In the genomic region with DNA sequence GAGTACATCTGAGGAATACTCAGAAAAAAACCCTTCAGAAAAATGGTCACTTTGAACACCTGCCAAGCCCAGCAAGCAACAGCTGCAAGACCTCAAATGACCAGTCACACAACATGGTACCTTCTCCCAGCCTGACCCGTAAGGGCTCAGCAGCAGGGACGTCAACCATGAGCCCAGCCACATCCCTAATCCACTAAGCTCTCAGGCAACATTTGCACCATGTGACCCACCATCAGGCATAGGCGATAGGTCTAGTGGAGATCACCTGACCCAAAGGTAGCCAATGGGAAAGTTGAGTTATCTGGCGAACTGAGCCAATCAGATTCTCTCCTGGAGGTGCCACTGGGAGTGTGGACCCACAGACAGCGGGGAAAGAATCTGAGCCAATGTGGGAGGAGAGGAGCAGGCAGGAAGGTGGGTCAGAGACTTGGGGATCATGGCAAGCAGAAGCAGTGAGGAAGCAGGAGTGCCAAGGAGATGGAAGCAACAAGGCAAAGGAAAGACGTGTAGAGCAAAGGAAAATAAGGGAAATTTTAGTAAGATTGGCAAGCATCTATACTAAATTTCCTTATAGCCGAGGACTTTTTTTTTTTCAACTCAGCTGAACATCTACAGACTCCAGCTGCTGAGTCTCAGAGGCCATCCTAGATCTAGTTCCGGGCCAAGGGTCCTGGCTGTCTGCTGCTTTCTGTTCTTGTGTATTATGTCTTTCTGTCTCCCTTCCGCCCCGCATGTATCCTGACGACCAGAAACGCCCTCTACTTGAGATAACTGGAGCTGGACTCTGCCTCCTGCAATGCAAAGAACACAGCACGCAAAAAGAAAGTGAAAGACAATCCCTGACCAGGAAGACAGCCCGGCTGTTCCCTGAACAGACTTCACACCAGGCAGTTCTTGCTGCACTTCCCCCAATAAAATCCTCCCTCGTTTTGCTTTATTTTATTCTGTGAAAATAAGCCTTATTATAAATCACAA, we compare ENCODE assay signal across 1 cellular context.
TF ChIP-seq lines count a peak whose summit lies in the region.

No MANE protein-coding gene starts in this region.

TF ChIP-seq in HepG2, 621 proteins besides CTCF, POLR2A, EP300 and RAD21 (continued from another document and continues in another):
- TF ChIP-seq, protein P1, sequence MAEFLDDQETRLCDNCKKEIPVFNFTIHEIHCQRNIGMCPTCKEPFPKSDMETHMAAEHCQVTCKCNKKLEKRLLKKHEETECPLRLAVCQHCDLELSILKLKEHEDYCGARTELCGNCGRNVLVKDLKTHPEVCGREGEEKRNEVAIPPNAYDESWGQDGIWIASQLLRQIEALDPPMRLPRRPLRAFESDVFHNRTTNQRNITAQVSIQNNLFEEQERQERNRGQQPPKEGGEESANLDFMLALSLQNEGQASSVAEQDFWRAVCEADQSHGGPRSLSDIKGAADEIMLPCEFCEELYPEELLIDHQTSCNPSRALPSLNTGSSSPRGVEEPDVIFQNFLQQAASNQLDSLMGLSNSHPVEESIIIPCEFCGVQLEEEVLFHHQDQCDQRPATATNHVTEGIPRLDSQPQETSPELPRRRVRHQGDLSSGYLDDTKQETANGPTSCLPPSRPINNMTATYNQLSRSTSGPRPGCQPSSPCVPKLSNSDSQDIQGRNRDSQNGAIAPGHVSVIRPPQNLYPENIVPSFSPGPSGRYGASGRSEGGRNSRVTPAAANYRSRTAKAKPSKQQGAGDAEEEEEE (CRISPR knock-in tag; IDR thresholded peaks at IDR 0.05; ENCODE audit: borderline replicate concordance), result no peak
- TF ChIP-seq, protein P2, sequence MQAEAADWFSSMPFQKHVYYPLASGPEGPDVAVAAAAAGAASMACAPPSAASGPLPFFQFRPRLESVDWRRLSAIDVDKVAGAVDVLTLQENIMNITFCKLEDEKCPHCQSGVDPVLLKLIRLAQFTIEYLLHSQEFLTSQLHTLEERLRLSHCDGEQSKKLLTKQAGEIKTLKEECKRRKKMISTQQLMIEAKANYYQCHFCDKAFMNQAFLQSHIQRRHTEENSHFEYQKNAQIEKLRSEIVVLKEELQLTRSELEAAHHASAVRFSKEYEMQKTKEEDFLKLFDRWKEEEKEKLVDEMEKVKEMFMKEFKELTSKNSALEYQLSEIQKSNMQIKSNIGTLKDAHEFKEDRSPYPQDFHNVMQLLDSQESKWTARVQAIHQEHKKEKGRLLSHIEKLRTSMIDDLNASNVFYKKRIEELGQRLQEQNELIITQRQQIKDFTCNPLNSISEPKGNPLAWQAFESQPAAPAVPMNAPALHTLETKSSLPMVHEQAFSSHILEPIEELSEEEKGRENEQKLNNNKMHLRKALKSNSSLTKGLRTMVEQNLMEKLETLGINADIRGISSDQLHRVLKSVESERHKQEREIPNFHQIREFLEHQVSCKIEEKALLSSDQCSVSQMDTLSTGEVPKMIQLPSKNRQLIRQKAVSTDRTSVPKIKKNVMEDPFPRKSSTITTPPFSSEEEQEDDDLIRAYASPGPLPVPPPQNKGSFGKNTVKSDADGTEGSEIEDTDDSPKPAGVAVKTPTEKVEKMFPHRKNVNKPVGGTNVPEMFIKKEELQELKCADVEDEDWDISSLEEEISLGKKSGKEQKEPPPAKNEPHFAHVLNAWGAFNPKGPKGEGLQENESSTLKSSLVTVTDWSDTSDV (CRISPR knock-in tag; IDR thresholded peaks at IDR 0.05), result no peak
- TF ChIP-seq RXRA (CRISPR knock-in tag; IDR thresholded peaks at IDR 0.05) (no peak), HCFC1 (IDR thresholded peaks at IDR 0.05; ENCODE audit: low read depth, low read length) (no peak), ZBTB1 (CRISPR knock-in tag; IDR thresholded peaks at IDR 0.05; ENCODE audit: borderline replicate concordance) (no peak), SPEN (CRISPR knock-in tag; IDR thresholded peaks at IDR 0.05; ENCODE audit: low read depth) (no peak), ZFP36L2 (CRISPR knock-in tag; IDR thresholded peaks at IDR 0.05) (no peak), ZNF724P (CRISPR knock-in tag; IDR thresholded peaks at IDR 0.05; ENCODE audit: borderline replicate concordance) (no peak), ZNF558 (CRISPR knock-in tag; IDR thresholded peaks at IDR 0.05; ENCODE audit: borderline replicate concordance) (no peak), KLF6 (CRISPR knock-in tag; IDR thresholded peaks at IDR 0.05) (no peak), ZNF768 (CRISPR knock-in tag; IDR thresholded peaks at IDR 0.05) (no peak), ATRX (CRISPR knock-in tag; IDR thresholded peaks at IDR 0.05; ENCODE audit: borderline replicate concordance) (no peak), RBAK (CRISPR knock-in tag; IDR thresholded peaks at IDR 0.05) (no peak), ZNF850 (CRISPR knock-in tag; conservative IDR thresholded peaks at IDR 0.05) (no peak), ZNF589 (CRISPR knock-in tag; conservative IDR thresholded peaks at IDR 0.05) (no peak), PHF8 (CRISPR knock-in tag; IDR thresholded peaks at IDR 0.05) (no peak), CENPT (CRISPR knock-in tag; IDR thresholded peaks at IDR 0.05; ENCODE audit: low read depth) (no peak), NFRKB (IDR thresholded peaks at IDR 0.05) (no peak), ZNF652 (CRISPR knock-in tag; IDR thresholded peaks at IDR 0.05; ENCODE audit: borderline replicate concordance, low read depth) (no peak), ZNF343 (CRISPR knock-in tag; IDR thresholded peaks at IDR 0.05) (no peak), DNMT3B (CRISPR knock-in tag; conservative IDR thresholded peaks at IDR 0.05) (no peak), ZNF350 (CRISPR knock-in tag; IDR thresholded peaks at IDR 0.05; ENCODE audit: borderline replicate concordance, low read depth) (peak; percentile 43; the same call in 1 of the 2 replicates), ZFAT (CRISPR knock-in tag; conservative IDR thresholded peaks at IDR 0.05) (no peak), AGO2 (optimal IDR thresholded peaks at IDR 0.05; ENCODE audit: low read depth, low read length) (no peak), MIER3 (CRISPR knock-in tag; IDR thresholded peaks at IDR 0.05; ENCODE audit: borderline replicate concordance) (no peak; the same call in 1 of the 2 replicates), ZNF33A (CRISPR knock-in tag; IDR thresholded peaks at IDR 0.05; ENCODE audit: borderline replicate concordance) (no peak), TMF1 (CRISPR knock-in tag; IDR thresholded peaks at IDR 0.05; ENCODE audit: low read depth) (no peak), CC2D1A (CRISPR knock-in tag; IDR thresholded peaks at IDR 0.05) (no peak), ZNF572 (CRISPR knock-in tag; IDR thresholded peaks at IDR 0.05) (no peak), KDM5B (CRISPR knock-in tag; IDR thresholded peaks at IDR 0.05; ENCODE audit: borderline replicate concordance) (no peak), RORA (CRISPR knock-in tag; IDR thresholded peaks at IDR 0.05) (no peak), KDM2A (CRISPR knock-in tag; IDR thresholded peaks at IDR 0.05; ENCODE audit: borderline replicate concordance, low read depth) (peak; percentile 12; the same call in 1 of the 2 replicates), ZNF264 (CRISPR knock-in tag; IDR thresholded peaks at IDR 0.05) (no peak), ZNF230 (CRISPR knock-in tag; IDR thresholded peaks at IDR 0.05) (0 out of 2 replicates have a peak, but pooled peaks have one; percentile 5), SNAPC2 (CRISPR knock-in tag; IDR thresholded peaks at IDR 0.05) (0 out of 2 replicates have a peak, but pooled peaks have one; percentile 25), YEATS4 (CRISPR knock-in tag; IDR thresholded peaks at IDR 0.05; ENCODE audit: borderline replicate concordance) (no peak), ZNF550 (CRISPR knock-in tag; IDR thresholded peaks at IDR 0.05; ENCODE audit: borderline replicate concordance) (no peak), EHMT2 (IDR thresholded peaks at IDR 0.05; ENCODE audit: borderline replicate concordance, low read depth, low read length) (peak; percentile 30; the same call in 1 of the 2 replicates), PRPF4 (IDR thresholded peaks at IDR 0.05; ENCODE audit: low read depth, low read length, poor library complexity, severe bottlenecking) (no peak), ARNTL (CRISPR knock-in tag; IDR thresholded peaks at IDR 0.05) (no peak), XRCC5 (optimal IDR thresholded peaks at IDR 0.05; ENCODE audit: low read length) (no peak), ZC3H4 (CRISPR knock-in tag; IDR thresholded peaks at IDR 0.05; ENCODE audit: borderline replicate concordance) (no peak), SOX5 (CRISPR knock-in tag; IDR thresholded peaks at IDR 0.05; ENCODE audit: borderline replicate concordance) (no peak), ZNF766 (CRISPR knock-in tag; IDR thresholded peaks at IDR 0.05; ENCODE audit: borderline replicate concordance) (no peak)
- TF ChIP-seq, protein P3, sequence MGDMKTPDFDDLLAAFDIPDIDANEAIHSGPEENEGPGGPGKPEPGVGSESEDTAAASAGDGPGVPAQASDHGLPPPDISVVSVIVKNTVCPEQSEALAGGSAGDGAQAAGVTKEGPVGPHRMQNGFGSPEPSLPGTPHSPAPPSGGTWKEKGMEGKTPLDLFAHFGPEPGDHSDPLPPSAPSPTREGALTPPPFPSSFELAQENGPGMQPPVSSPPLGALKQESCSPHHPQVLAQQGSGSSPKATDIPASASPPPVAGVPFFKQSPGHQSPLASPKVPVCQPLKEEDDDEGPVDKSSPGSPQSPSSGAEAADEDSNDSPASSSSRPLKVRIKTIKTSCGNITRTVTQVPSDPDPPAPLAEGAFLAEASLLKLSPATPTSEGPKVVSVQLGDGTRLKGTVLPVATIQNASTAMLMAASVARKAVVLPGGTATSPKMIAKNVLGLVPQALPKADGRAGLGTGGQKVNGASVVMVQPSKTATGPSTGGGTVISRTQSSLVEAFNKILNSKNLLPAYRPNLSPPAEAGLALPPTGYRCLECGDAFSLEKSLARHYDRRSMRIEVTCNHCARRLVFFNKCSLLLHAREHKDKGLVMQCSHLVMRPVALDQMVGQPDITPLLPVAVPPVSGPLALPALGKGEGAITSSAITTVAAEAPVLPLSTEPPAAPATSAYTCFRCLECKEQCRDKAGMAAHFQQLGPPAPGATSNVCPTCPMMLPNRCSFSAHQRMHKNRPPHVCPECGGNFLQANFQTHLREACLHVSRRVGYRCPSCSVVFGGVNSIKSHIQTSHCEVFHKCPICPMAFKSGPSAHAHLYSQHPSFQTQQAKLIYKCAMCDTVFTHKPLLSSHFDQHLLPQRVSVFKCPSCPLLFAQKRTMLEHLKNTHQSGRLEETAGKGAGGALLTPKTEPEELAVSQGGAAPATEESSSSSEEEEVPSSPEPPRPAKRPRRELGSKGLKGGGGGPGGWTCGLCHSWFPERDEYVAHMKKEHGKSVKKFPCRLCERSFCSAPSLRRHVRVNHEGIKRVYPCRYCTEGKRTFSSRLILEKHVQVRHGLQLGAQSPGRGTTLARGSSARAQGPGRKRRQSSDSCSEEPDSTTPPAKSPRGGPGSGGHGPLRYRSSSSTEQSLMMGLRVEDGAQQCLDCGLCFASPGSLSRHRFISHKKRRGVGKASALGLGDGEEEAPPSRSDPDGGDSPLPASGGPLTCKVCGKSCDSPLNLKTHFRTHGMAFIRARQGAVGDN (CRISPR knock-in tag; IDR thresholded peaks at IDR 0.05), result no peak
- TF ChIP-seq, protein P4, sequence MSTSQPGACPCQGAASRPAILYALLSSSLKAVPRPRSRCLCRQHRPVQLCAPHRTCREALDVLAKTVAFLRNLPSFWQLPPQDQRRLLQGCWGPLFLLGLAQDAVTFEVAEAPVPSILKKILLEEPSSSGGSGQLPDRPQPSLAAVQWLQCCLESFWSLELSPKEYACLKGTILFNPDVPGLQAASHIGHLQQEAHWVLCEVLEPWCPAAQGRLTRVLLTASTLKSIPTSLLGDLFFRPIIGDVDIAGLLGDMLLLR (CRISPR knock-in tag; IDR thresholded peaks at IDR 0.05), result no peak
- TF ChIP-seq, protein P5, sequence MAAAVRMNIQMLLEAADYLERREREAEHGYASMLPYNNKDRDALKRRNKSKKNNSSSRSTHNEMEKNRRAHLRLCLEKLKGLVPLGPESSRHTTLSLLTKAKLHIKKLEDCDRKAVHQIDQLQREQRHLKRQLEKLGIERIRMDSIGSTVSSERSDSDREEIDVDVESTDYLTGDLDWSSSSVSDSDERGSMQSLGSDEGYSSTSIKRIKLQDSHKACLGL (CRISPR knock-in tag; IDR thresholded peaks at IDR 0.05), result no peak
- TF ChIP-seq, protein P6, sequence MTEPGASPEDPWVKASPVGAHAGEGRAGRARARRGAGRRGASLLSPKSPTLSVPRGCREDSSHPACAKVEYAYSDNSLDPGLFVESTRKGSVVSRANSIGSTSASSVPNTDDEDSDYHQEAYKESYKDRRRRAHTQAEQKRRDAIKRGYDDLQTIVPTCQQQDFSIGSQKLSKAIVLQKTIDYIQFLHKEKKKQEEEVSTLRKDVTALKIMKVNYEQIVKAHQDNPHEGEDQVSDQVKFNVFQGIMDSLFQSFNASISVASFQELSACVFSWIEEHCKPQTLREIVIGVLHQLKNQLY (CRISPR knock-in tag; IDR thresholded peaks at IDR 0.05), result no peak
- TF ChIP-seq, protein P7, sequence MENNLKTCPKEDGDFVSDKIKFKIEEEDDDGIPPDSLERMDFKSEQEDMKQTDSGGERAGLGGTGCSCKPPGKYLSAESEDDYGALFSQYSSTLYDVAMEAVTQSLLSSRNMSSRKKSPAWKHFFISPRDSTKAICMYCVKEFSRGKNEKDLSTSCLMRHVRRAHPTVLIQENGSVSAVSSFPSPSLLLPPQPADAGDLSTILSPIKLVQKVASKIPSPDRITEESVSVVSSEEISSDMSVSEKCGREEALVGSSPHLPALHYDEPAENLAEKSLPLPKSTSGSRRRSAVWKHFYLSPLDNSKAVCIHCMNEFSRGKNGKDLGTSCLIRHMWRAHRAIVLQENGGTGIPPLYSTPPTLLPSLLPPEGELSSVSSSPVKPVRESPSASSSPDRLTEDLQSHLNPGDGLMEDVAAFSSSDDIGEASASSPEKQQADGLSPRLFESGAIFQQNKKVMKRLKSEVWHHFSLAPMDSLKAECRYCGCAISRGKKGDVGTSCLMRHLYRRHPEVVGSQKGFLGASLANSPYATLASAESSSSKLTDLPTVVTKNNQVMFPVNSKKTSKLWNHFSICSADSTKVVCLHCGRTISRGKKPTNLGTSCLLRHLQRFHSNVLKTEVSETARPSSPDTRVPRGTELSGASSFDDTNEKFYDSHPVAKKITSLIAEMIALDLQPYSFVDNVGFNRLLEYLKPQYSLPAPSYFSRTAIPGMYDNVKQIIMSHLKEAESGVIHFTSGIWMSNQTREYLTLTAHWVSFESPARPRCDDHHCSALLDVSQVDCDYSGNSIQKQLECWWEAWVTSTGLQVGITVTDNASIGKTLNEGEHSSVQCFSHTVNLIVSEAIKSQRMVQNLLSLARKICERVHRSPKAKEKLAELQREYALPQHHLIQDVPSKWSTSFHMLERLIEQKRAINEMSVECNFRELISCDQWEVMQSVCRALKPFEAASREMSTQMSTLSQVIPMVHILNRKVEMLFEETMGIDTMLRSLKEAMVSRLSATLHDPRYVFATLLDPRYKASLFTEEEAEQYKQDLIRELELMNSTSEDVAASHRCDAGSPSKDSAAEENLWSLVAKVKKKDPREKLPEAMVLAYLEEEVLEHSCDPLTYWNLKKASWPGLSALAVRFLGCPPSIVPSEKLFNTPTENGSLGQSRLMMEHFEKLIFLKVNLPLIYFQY (CRISPR knock-in tag; IDR thresholded peaks at IDR 0.05; ENCODE audit: borderline replicate concordance), result no peak
